ENCODE assay signal across 5 cellular contexts in the genomic region with DNA sequence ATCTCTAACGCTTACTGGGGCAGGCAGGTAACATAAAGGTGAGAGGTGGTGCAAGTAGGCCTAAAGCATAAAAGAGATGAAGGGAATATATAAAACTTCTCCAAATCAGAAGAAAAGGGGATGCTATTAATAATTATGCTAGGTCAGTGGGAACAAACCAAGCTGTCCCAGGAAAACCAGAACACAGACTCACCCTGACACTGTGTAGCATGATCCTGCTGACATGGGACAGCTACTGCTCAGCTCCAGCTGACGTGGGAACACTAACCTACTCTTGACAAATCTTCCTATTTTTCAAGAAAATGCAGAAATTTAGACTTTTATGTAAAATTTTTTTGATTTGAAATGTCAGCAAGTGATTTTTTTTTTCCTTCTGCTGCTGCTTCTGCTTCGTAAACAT.
"Had no signal": no experiment of that assay in that cellular context is flagged by ENCODE, and none has a peak within 500 bp of the region (broad histone marks: within the 10 kb centered on the region; RNA-seq: fewer than 3 reads in every experiment).

No MANE protein-coding gene starts in this region.

- H3K4me3 Mint-ChIP-seq: IgD-negative memory B cell had no signal

- H3K4me1 Mint-ChIP-seq: IgD-negative memory B cell had no signal

- DNase-seq: IMR-90 had no signal

- H3K27ac Mint-ChIP-seq: IgD-negative memory B cell had no signal

- H3K27ac ChIP-seq: HL-60 had no signal

- H3K4me3 ChIP-seq: K562 had no signal

- ATAC-seq: HepG2, K562 had no signal
